ENCODE assay signal across 8 cellular contexts in genomic region chr12:57771271-57771872, GRCh38. TPM values are rescaled to one million over a fixed set of nuclear protein-coding genes. Genes with fewer than 3 reads are reported as not detected.
DNase-seq lines count a peak whose midpoint lies in the region; ATAC-seq, FAIRE-seq and TF ChIP-seq lines count a peak whose summit lies in the region.

No MANE protein-coding gene starts in this region.

- ATAC-seq in HCT116 (peak; percentile 73), heart right ventricle (peak; percentile 65 to 87 (median 79))

- no peak overlapping the region for H2AFZ ChIP-seq in HCT116 (ENCODE audit: low read depth, low read length, poor library complexity, severe bottlenecking)
- H2AFZ ChIP-seq in MM.1S (ENCODE audit: low read length): peak overlapping the region; percentile 95

- H3K79me2 ChIP-seq in HCT116 (ENCODE audit: insufficient read depth, low read length) (peaks cover 25% of the 10 kb centered on the region), MM.1S (ENCODE audit: low read length) (peaks cover 12% of the 10 kb centered on the region)

- H3K9me3 ChIP-seq in HCT116 (ENCODE audit: control insufficient read depth in 1 of 2, insufficient read depth in 1 of 2, low read depth in 1 of 2, low read length in 2 of 2) (no peaks in the 10 kb centered on the region), MM.1S (replicated peaks; ENCODE audit: insufficient read depth, low read length) (no peaks in the 10 kb centered on the region), heart right ventricle (no peaks in the 10 kb centered on the region)

- WGBS in heart right ventricle, 2 donors: 2 to 6% methylated on average over 16 of the region's 16 CpGs

- H3K27ac ChIP-seq in HCT116 (ENCODE audit: low read depth, low read length) (peak overlapping the region; percentile 93), MM.1S (ENCODE audit: low read length) (peak overlapping the region; percentile 95), heart right ventricle (peak overlapping the region in 9 of 10 donors; percentile 82 to 94 (median 90))

- no peak for TF ChIP-seq POLR2A in HCT116 (IDR thresholded peaks at IDR 0.05; ENCODE audit: borderline replicate concordance, extremely low read depth, insufficient read depth, insufficient read length)

- RAD21 ChIA-PET in HCT116 (lab: Charles Lee; ENCODE audit: low non-redundant PET in 1 of 2, low total read pairs in 2 of 2, uncharacterized antibody in 2 of 2, unreplicated experiment in 2 of 2): interaction anchor here in 1 of 2 experiments (1.0 kb wide), 1 partner anchor 11 kb away, joined by 3 read pairs; the partner anchor contains the start of gene TSFM

- H3K36me3 ChIP-seq in HCT116 (ENCODE audit: control insufficient read depth in 1 of 2, insufficient read depth in 2 of 2, low read length in 2 of 2) (peaks cover 6 to 27% of the 10 kb centered on the region in 2 experiments; a peak in 3 of 4 replicates), MM.1S (replicated peaks; ENCODE audit: insufficient read depth, low read length) (no peaks in the 10 kb centered on the region; the same call in 1 of the 2 replicates), heart right ventricle (peaks cover 0 to 46% (median 0%) of the 10 kb centered on the region in 9 donors)

- intact Hi-C loops in HCT116 (cut with micrococcal nuclease): no loop called here
- intact Hi-C loops in heart right ventricle (cut with DNase I): no loop called here
- intact Hi-C loops in posterior vena cava (cut with DNase I): no loop called here

- DNase-seq in GM03348 (ENCODE audit: low spot score) (peak; percentile 94), HCT116 (ENCODE audit: low read depth, low spot score) (peak; percentile 89), MM.1S (peak; percentile 92), SIG-M5 (lab: John Stamatoyannopoulos, UW) (peak; percentile 76), heart right ventricle (peak; percentile 81 to 91), posterior vena cava (ENCODE audit: low spot score) (peak; percentile 97), urothelium cell line (ENCODE audit: low spot score) (peak; percentile 88)

- TF ChIP-seq RAD21 in HCT116 (IDR thresholded peaks at IDR 0.05; ENCODE audit: low read depth): no peak

- no peaks in the 10 kb centered on the region for H4K20me1 ChIP-seq in HCT116 (ENCODE audit: insufficient read depth)
- H4K20me1 ChIP-seq in MM.1S (ENCODE audit: insufficient read depth, low read length): no peaks in the 10 kb centered on the region

- H3K4me3 Mint-ChIP-seq in activated naive CD8-positive, alpha-beta T cell: peak overlapping the region; percentile 99

- H3F3A ChIP-seq in MM.1S (ENCODE audit: insufficient read depth, low read length): peaks cover 4% of the 10 kb centered on the region; the same call in 1 of the 2 replicates

- H3K9me2 ChIP-seq in HCT116 (ENCODE audit: insufficient read depth): no peaks in the 10 kb centered on the region
- no peaks in the 10 kb centered on the region for H3K9me2 ChIP-seq in MM.1S (replicated peaks; ENCODE audit: insufficient read depth, low read length)

- peaks cover 7% of the 10 kb centered on the region for H3K36me3 Mint-ChIP-seq in activated naive CD8-positive, alpha-beta T cell

- H3K4me2 ChIP-seq in HCT116 (ENCODE audit: low read length): peak overlapping the region; percentile 88
- peak overlapping the region; percentile 94 for H3K4me2 ChIP-seq in MM.1S (ENCODE audit: low read depth, low read length)

- no peaks in the 10 kb centered on the region for H3K27me3 Mint-ChIP-seq in activated naive CD8-positive, alpha-beta T cell

- no peaks in the 10 kb centered on the region for H3K27me3 ChIP-seq in HCT116 (ENCODE audit: insufficient read depth, low read length)
- peaks cover 8% of the 10 kb centered on the region for H3K27me3 ChIP-seq in MM.1S (replicated peaks; ENCODE audit: insufficient read depth, low read length)
- H3K27me3 ChIP-seq in heart right ventricle: peaks cover 0 to 15% (median 6%) of the 10 kb centered on the region in 7 donors

- H3K4me1 Mint-ChIP-seq in activated naive CD8-positive, alpha-beta T cell (ENCODE audit: low read depth): peaks cover 27% of the 10 kb centered on the region

- POLR2A ChIA-PET in HCT116 (lab: Charles Lee): interaction anchor here (0.6 to 1.2 kb wide), 3 partner anchors 9 to 392 kb away, joined by 3 to 6 read pairs (median 3); no protein-coding TSS in a partner anchor

- BruUV-seq in HCT116 (replicated peaks; lab: Mats Ljungman, UMichigan): TSS peak; percentile 71

- CTCF ChIA-PET in HCT116 (lab: Charles Lee): interaction anchor here (0.9 to 1.0 kb wide), 2 partner anchors 12 to 188 kb away, joined by 3 to 5 read pairs; no protein-coding TSS in a partner anchor

- H3K27ac Mint-ChIP-seq in activated naive CD8-positive, alpha-beta T cell: peak overlapping the region; percentile 100

- H3K9ac ChIP-seq in HCT116 (ENCODE audit: low read length) (peak overlapping the region; percentile 97), MM.1S (ENCODE audit: low read length) (peak overlapping the region; percentile 97)

- TF ChIP-seq CTCF in HCT116 (IDR thresholded peaks at IDR 0.05 in 2 of 3, conservative IDR thresholded peaks at IDR 0.05 in 1 of 3; ENCODE audit: borderline replicate concordance in 1 of 3, insufficient read depth in 1 of 3, low read depth in 2 of 3, low read length in 2 of 3) (no peak), MM.1S (IDR thresholded peaks at IDR 0.05; ENCODE audit: low read length) (no peak), heart right ventricle (IDR thresholded peaks at IDR 0.05) (no peak)

- no peak for FAIRE-seq in urothelium cell line (lab: Jason Lieb, UNC)

- H3K4me1 ChIP-seq in HCT116 (ENCODE audit: control insufficient read depth in 1 of 2, insufficient read depth in 2 of 2, low read length in 2 of 2): peaks cover 14 to 33% of the 10 kb centered on the region in 2 experiments
- 0 out of 2 replicates have a peak, but pooled peaks cover 4% of the 10 kb centered on the region for H3K4me1 ChIP-seq in MM.1S (ENCODE audit: low read length)
- H3K4me1 ChIP-seq in heart right ventricle: peaks cover 11 to 40% (median 26%) of the 10 kb centered on the region in 9 donors

- H3K9me3 Mint-ChIP-seq in activated naive CD8-positive, alpha-beta T cell (ENCODE audit: low read depth): no peaks in the 10 kb centered on the region

- H3K4me3 ChIP-seq in HCT116 (replicated peaks in 1 of 2; ENCODE audit: low read depth in 1 of 2, low read length in 2 of 2): peak overlapping the region; percentile 91 to 97
- H3K4me3 ChIP-seq in MM.1S (ENCODE audit: low read length): peak overlapping the region; percentile 97
- peak overlapping the region; percentile 68 to 92 (median 78) for H3K4me3 ChIP-seq in heart right ventricle

TF ChIP-seq in HCT116, 20 proteins besides CTCF, POLR2A, EP300 and RAD21 (continues in another document):
- no peak for TF ChIP-seq SP1 (IDR thresholded peaks at IDR 0.05; ENCODE audit: low read depth)
- TF ChIP-seq ATF3 (IDR thresholded peaks at IDR 0.05): no peak
- no peak for TF ChIP-seq ELF1 (IDR thresholded peaks at IDR 0.05; ENCODE audit: borderline replicate concordance, low read depth)
- TF ChIP-seq ZFX (IDR thresholded peaks at IDR 0.05): no peak; the same call in 1 of the 2 replicates
- TF ChIP-seq SRF (IDR thresholded peaks at IDR 0.05; ENCODE audit: low read depth): no peak
- TF ChIP-seq CEBPB (IDR thresholded peaks at IDR 0.05; ENCODE audit: low read depth): no peak
- TF ChIP-seq EZH2 (IDR thresholded peaks at IDR 0.05): no peak
- no peak for TF ChIP-seq ZBTB33 (IDR thresholded peaks at IDR 0.05; ENCODE audit: extremely low read depth, insufficient replicate concordance, low read length)
- no peak for TF ChIP-seq MAX (IDR thresholded peaks at IDR 0.05)

RNA-seq across cellular contexts. Expression of gene METTL1, which starts 0.5 kb away (rescaled TPM):
- 56.6 TPM for total RNA-seq in HCT116 (2021; ENCODE audit: unreplicated experiment)
- polyA plus RNA-seq in HCT116 (2012): 36.3 and 49.0 TPM in 2 replicates
- 10 to 100 TPM in 2 of 10 donors, 1 to 10 TPM in 8; 5.6 to 15.0 (median 7.9) TPM for total RNA-seq in heart right ventricle
- 10 to 100 TPM; 10.9 to 29.4 TPM for polyA plus RNA-seq in heart right ventricle
- 10 to 100 TPM; 16.6 to 22.8 TPM for total RNA-seq in posterior vena cava

RNA-seq across cellular contexts. Expression of gene EEF1AKMT3, which starts 1.0 kb away (rescaled TPM):
- total RNA-seq in HCT116 (2021; ENCODE audit: unreplicated experiment) (5.0 TPM), heart right ventricle (1 to 10 TPM; 1.1 to 2.6 (median 1.6) TPM), posterior vena cava (1 to 10 TPM; 7.9 to 9.3 TPM)
- 7.9 and 10.0 TPM in 2 replicates for polyA plus RNA-seq in HCT116 (2012)
- polyA plus RNA-seq in heart right ventricle: 1 to 10 TPM; 1.1 to 1.2 TPM

RNA-seq across cellular contexts. Expression of gene CYP27B1, which starts 4.5 kb away (rescaled TPM):
- total RNA-seq in HCT116 (2021; ENCODE audit: unreplicated experiment) (11.6 TPM), heart right ventricle (under 1 TPM in 2 of 10 donors, not detected in 8; 0.81 to 0.95 TPM), posterior vena cava (1 to 10 TPM in 1 of 2 donors, under 1 TPM in 1; 0.57 to 1.1 TPM)
- 7.2 and 8.2 TPM in 2 replicates for polyA plus RNA-seq in HCT116 (2012)
- under 1 TPM in 1 of 2 donors, not detected in 1; 0.14 TPM for polyA plus RNA-seq in heart right ventricle

RNA-seq across cellular contexts. Expression of gene TSFM, which starts 11.2 kb away (rescaled TPM):
- total RNA-seq in HCT116 (2021; ENCODE audit: unreplicated experiment) (53.2 TPM), heart right ventricle (10 to 100 TPM; 41.2 to 70.6 (median 52.6) TPM), posterior vena cava (10 to 100 TPM; 15.9 to 16.4 TPM)
- 20.7 and 28.2 TPM in 2 replicates for polyA plus RNA-seq in HCT116 (2012)
- 10 to 100 TPM; 22.9 to 58.0 TPM for polyA plus RNA-seq in heart right ventricle

RNA-seq across cellular contexts. Expression of gene MARCHF9, which starts 16.5 kb away (rescaled TPM):
- total RNA-seq in HCT116 (2021; ENCODE audit: unreplicated experiment) (21.8 TPM), heart right ventricle (10 to 100 TPM; 11.2 to 15.0 (median 13.3) TPM), posterior vena cava (1 to 10 TPM; 7.4 to 9.4 TPM)
- 17.5 and 17.8 TPM in 2 replicates for polyA plus RNA-seq in HCT116 (2012)
- 10 to 100 TPM; 14.5 to 20.7 TPM for polyA plus RNA-seq in heart right ventricle

Comparison
In these comparisons a context has a peak if more than half of its experiments do, and no peak if none do; other contexts are left out.
1. Peak in every context shown above with its lines: DNase-seq, ATAC-seq, H3K4me3 ChIP-seq and H3K27ac ChIP-seq.